Comparison of ENCODE assay signal across 27 cellular contexts in genomic region chr19:4512070-4512469, GRCh38. TPM values are rescaled to one million over a fixed set of nuclear protein-coding genes. Genes with fewer than 3 reads are reported as not detected.
"Had no signal": no experiment of that assay in that cellular context is flagged by ENCODE, and none has a peak within 500 bp of the region (broad histone marks: within the 10 kb centered on the region; RNA-seq: fewer than 3 reads in every experiment).

No MANE protein-coding gene starts in this region.

- DNase-seq: heart right ventricle; islet precursor cell; lower lobe of right lung; mammary epithelial cell; mesenchymal stem cell; naive thymus-derived CD8-positive, alpha-beta T cell; occipital lobe; right lobe of liver; stimulated activated CD4-positive, alpha-beta T cell treated with anti-CD3 and anti-CD28 coated beads, Interleukin-12 subunit alpha, Interleukin-12 subunit beta, amount 100 ng/mL, for 4 hours; stimulated activated CD4-positive, alpha-beta T cell treated with anti-CD3 and anti-CD28 coated beads, Interleukin-15, amount 100 ng/mL, for 24 hours; stimulated activated CD4-positive, alpha-beta T cell treated with anti-CD3 and anti-CD28 coated beads, Interleukin-2, amount 100 ng/mL, for 24 hours; stimulated activated CD4-positive, alpha-beta T cell treated with anti-CD3 and anti-CD28 coated beads, Interleukin-4, amount 100 ng/mL, for 1 hour; stimulated activated naive CD4-positive, alpha-beta T cell; substantia nigra had no signal

- H3K9ac ChIP-seq: parathyroid adenoma had no signal

- H3K4me1 Mint-ChIP-seq: naive thymus-derived CD8-positive, alpha-beta T cell; nephron; neural crest cell had no signal

- H3K9me3 Mint-ChIP-seq: naive thymus-derived CD8-positive, alpha-beta T cell; nephron; neural crest cell; stimulated activated naive CD8-positive, alpha-beta T cell treated with anti-CD3 and anti-CD28 coated beads, Interleukin-15, Interleukin-2, amounts not matched to agents 100 ng/mL and 50 ng/mL, for 24 hours; type B pancreatic cell had no signal

- H3K4me1 ChIP-seq: lower lobe of right lung, parathyroid adenoma, tibial nerve, vagina had no signal

- H3K27ac ChIP-seq: hepatocyte, lower lobe of right lung, neutrophil, parathyroid adenoma, right atrium auricular region, right lobe of liver, skin epidermis, tibial nerve, vagina had no signal

- H3K36me3 Mint-ChIP-seq: naive thymus-derived CD8-positive, alpha-beta T cell; type B pancreatic cell had no signal

- H3K27me3 ChIP-seq: heart right ventricle, hepatocyte, neutrophil, right atrium auricular region, right lobe of liver, vagina had no signal

- H3K79me2 ChIP-seq: hepatocyte, parathyroid adenoma had no signal

- H3K4me3 ChIP-seq: heart right ventricle, hepatocyte, lower lobe of right lung, right atrium auricular region, right lobe of liver, skin epidermis, tibial nerve, vagina had no signal

- H2AFZ ChIP-seq: hepatocyte, parathyroid adenoma had no signal

- ATAC-seq: naive thymus-derived CD8-positive, alpha-beta T cell had no signal

- H3K9me3 ChIP-seq: heart right ventricle, lower lobe of right lung, neutrophil, right atrium auricular region, right lobe of liver, tibial nerve, vagina had no signal

- H3K27ac Mint-ChIP-seq: naive thymus-derived CD8-positive, alpha-beta T cell; nephron; stimulated activated naive CD8-positive, alpha-beta T cell treated with anti-CD3 and anti-CD28 coated beads, Interleukin-15, Interleukin-2, amounts not matched to agents 100 ng/mL and 50 ng/mL, for 24 hours; type B pancreatic cell had no signal

- H3K4me3 Mint-ChIP-seq: naive thymus-derived CD8-positive, alpha-beta T cell; nephron; neural crest cell; stimulated activated naive CD8-positive, alpha-beta T cell treated with anti-CD3 and anti-CD28 coated beads, Interleukin-15, Interleukin-2, amounts not matched to agents 100 ng/mL and 50 ng/mL, for 24 hours; type B pancreatic cell had no signal

- H3K4me2 ChIP-seq: hepatocyte had no signal

- H3K36me3 ChIP-seq: lower lobe of right lung, tibial nerve, vagina had no signal

RNA-seq across cellular contexts. Expression of gene PLIN4, which starts 6.2 kb away (rescaled TPM):
- total RNA-seq: osteocyte had no signal

RNA-seq across cellular contexts. Expression of gene PLIN5, which starts 23.0 kb away (rescaled TPM):
- total RNA-seq: kidney epithelial cell, osteocyte had no signal
- polyA plus RNA-seq: mammary epithelial cell had no signal

RNA-seq across cellular contexts. Expression of gene LRG1, which starts 27.8 kb away (rescaled TPM):
- total RNA-seq: mammary epithelial cell; naive thymus-derived CD8-positive, alpha-beta T cell; occipital lobe; osteocyte had no signal
- polyA plus RNA-seq: mammary epithelial cell; naive thymus-derived CD8-positive, alpha-beta T cell had no signal

RNA-seq across cellular contexts. Expression of gene SEMA6B, which starts 47.4 kb away (rescaled TPM):
- polyA plus RNA-seq: naive thymus-derived CD8-positive, alpha-beta T cell had no signal
